In the genomic region with DNA sequence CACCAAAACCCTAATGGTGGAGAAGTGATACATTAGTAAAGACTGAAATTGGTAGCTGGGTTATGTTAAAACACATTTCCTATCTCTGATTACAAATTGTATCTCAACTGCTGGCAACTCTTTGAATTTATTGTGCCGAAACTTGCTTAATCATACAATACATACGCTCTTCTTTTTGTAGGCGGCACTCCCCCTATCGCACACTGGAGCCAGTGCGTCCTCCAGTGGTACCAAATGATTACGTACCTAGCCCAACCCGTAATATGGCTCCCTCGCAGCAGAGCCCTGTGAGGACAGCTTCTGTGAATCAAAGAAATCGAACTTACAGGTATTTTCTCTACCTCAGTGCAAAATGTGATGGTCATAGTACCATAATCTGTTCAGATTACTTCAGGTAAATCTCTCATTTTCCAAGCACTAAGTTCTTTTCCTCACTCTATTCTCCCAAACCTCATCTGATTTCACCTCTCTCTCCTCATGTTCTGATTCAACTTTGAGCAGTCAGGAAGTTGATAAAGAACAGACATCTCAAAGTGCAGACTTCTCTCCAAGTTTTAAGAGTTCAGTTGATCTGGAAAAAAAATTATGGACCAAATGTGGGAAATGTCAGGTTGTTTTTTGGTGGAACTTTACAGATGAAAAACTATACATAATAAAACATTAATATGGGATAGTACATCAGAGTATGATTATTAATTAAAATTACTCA, we compare ENCODE assay signal across 14 cellular contexts.
DNase-seq lines count a peak whose midpoint lies in the region; ATAC-seq and TF ChIP-seq lines count a peak whose summit lies in the region.
"Had no signal": no experiment of that assay in that cellular context is flagged by ENCODE, and none has a peak within 500 bp of the region (broad histone marks: within the 10 kb centered on the region; RNA-seq: fewer than 3 reads in every experiment).

No MANE protein-coding gene starts in this region.

- no peaks in the 10 kb centered on the region for H3K9me3 ChIP-seq in PC-9 (ENCODE audit: insufficient read depth, low read depth)

- in situ Hi-C loops in brain microvascular endothelial cell (cut with HindIII; ENCODE audit: low pct_ligation_motif_present, low sequenced_read_pairs) = no loop called here

- H3K9me3 Mint-ChIP-seq in neural crest cell = peaks cover 2% of the 10 kb centered on the region
- H3K9me3 Mint-ChIP-seq: central memory CD8-positive, alpha-beta T cell had no signal

- H3K27me3 ChIP-seq in brain microvascular endothelial cell (replicated peaks) = no peaks in the 10 kb centered on the region
- H3K27me3 ChIP-seq in PC-9 (ENCODE audit: insufficient read depth, low read depth) = no peaks in the 10 kb centered on the region

- H3K4me1 ChIP-seq in PC-9 (replicated peaks; ENCODE audit: insufficient read depth) = no peaks in the 10 kb centered on the region
- H3K4me1 ChIP-seq: parathyroid adenoma had no signal

- H4K20me1 ChIP-seq in PC-9 (ENCODE audit: insufficient read depth) = no peaks in the 10 kb centered on the region

- intact Hi-C loops in PC-9 (cut with micrococcal nuclease; ENCODE audit: unreplicated experiment) = no loop called here

- H3K36me3 ChIP-seq in brain microvascular endothelial cell (replicated peaks) = peaks cover 9% of the 10 kb centered on the region
- no peaks in the 10 kb centered on the region for H3K36me3 ChIP-seq in PC-9 (ENCODE audit: low read depth)

- BruUV-seq in PC-9 (replicated peaks; lab: Mats Ljungman, UMichigan) = no TSS peak

- H3K27ac ChIP-seq in brain microvascular endothelial cell (no peak overlapping the region), PC-9 (no peak overlapping the region)
- H3K27ac ChIP-seq: parathyroid adenoma had no signal

- TF ChIP-seq CTCF in brain microvascular endothelial cell (IDR thresholded peaks at IDR 0.05; ENCODE audit: low read depth, low read length, missing control alignments) = peak; percentile 23
- TF ChIP-seq CTCF in neural crest cell (conservative IDR thresholded peaks at IDR 0.05) = peak; percentile 39
- TF ChIP-seq CTCF in PC-9 (conservative IDR thresholded peaks at IDR 0.05) = no peak

- no peaks in the 10 kb centered on the region for H3F3A ChIP-seq in PC-9 (ENCODE audit: insufficient read depth, low read depth)

- H3K4me3 ChIP-seq in Jurkat, Clone E6-1 (ENCODE audit: low read length) = no peak overlapping the region
- H3K4me3 ChIP-seq in brain microvascular endothelial cell (ENCODE audit: low read depth, low read length) (no peak overlapping the region), PC-9 (no peak overlapping the region)

- H3K27ac Mint-ChIP-seq in neural crest cell (ENCODE audit: unreplicated experiment) = no peak overlapping the region
- H3K27ac Mint-ChIP-seq: activated naive CD8-positive, alpha-beta T cell had no signal

- no peaks in the 10 kb centered on the region for H3K9me2 ChIP-seq in PC-9 (ENCODE audit: insufficient read depth)

- H3K4me1 Mint-ChIP-seq in neural crest cell = peaks cover 4% of the 10 kb centered on the region
- H3K4me1 Mint-ChIP-seq: central memory CD8-positive, alpha-beta T cell had no signal

- ATAC-seq in GM18870 (IDR thresholded peaks at IDR 0.05; ENCODE audit: unreplicated experiment) = no peak

- no peak overlapping the region for H3K4me2 ChIP-seq in PC-9

- peak; percentile 25 for DNase-seq in NCI-H2227 (lab: John Stamatoyannopoulos, UW; ENCODE audit: unreplicated experiment)
- DNase-seq in NCI-H2227 treated with DMSO at 0.1 percent for 48 hours (lab: John Stamatoyannopoulos, UW) = no peak
- peak; percentile 14 for DNase-seq in Jurkat, Clone E6-1 (ENCODE audit: low read depth, low spot score)
- no peak for DNase-seq in brain microvascular endothelial cell
- DNase-seq in neural crest cell (ENCODE audit: low read depth, low spot score) = no peak
- no peak for DNase-seq in PC-9
- no peak for DNase-seq in T1000 (lab: John Stamatoyannopoulos, UW)
- DNase-seq: activated CD8-positive, alpha-beta memory T cell treated with anti-CD3 and anti-CD28 coated beads, Interleukin-2, amount 50 U/mL, for 4 hours; midbrain; NCI-H510A had no signal

- CTCF ChIA-PET in PC-9 (lab: Charles Lee) = no interaction called here

- no peaks in the 10 kb centered on the region for H3K79me2 ChIP-seq in PC-9 (ENCODE audit: low read depth)

- H3K4me3 Mint-ChIP-seq in neural crest cell = no peak overlapping the region
- H3K4me3 Mint-ChIP-seq: activated naive CD8-positive, alpha-beta T cell; central memory CD8-positive, alpha-beta T cell had no signal

- H3K36me3 Mint-ChIP-seq in neural crest cell (ENCODE audit: low read depth) = peaks cover 26% of the 10 kb centered on the region

- H3K27me3 Mint-ChIP-seq in neural crest cell (ENCODE audit: low read depth) = no peaks in the 10 kb centered on the region
- H3K27me3 Mint-ChIP-seq: activated naive CD8-positive, alpha-beta T cell; central memory CD8-positive, alpha-beta T cell had no signal

- POLR2A ChIA-PET in PC-9 (lab: Charles Lee; ENCODE audit: unreplicated experiment) = interaction anchor here (0.6 kb wide), 1 partner anchor 1078 kb away, joined by 5 read pairs; no protein-coding TSS in a partner anchor

- no peak overlapping the region for H2AFZ ChIP-seq in PC-9
- H2AFZ ChIP-seq: parathyroid adenoma had no signal

Comparison
In these comparisons a context has a peak if more than half of its experiments do, and no peak if none do; other contexts are left out.
1. DNase-seq: peak in NCI-H2227 (single experiment) and Jurkat, Clone E6-1 (single experiment); none in NCI-H2227 treated with DMSO at 0.1 percent for 48 hours (single experiment), brain microvascular endothelial cell (single experiment), neural crest cell (single experiment), PC-9 (0 of 2) and T1000 (single experiment).